Comparison of ENCODE assay signal across 32 cellular contexts in genomic region chr12:119476951-119477350, GRCh38.
"Had no signal": no experiment of that assay in that cellular context is flagged by ENCODE, and none has a peak within 500 bp of the region (broad histone marks: within the 10 kb centered on the region; RNA-seq: fewer than 3 reads in every experiment).

No MANE protein-coding gene starts in this region.

- H3K36me3 ChIP-seq: ascending aorta, cardiac muscle cell, WERI-Rb-1 had no signal

- ATAC-seq: activated CD4-positive, alpha-beta T cell treated with anti-CD3 and anti-CD28 coated beads for 36 hours; activated CD4-positive, CD25-positive, alpha-beta regulatory T cell treated with anti-CD3 and anti-CD28 coated beads, Interleukin-2, amount 50 U/mL, for 24 hours; activated CD8-positive, alpha-beta memory T cell treated with anti-CD3 and anti-CD28 coated beads, Interleukin-2, amount 10 ng/mL, durations not matched to agents 7 days and 5 days; activated CD8-positive, alpha-beta T cell treated with anti-CD3 and anti-CD28 coated beads, Interleukin-2, amount 10 ng/mL, durations not matched to agents 7 days and 5 days; activated naive CD8-positive, alpha-beta T cell treated with anti-CD3 and anti-CD28 coated beads, Interleukin-2, amount 50 U/mL, for 24 hours; WTC11 had no signal

- FAIRE-seq: bronchial epithelial cell, TTC549 had no signal

- H3K27ac ChIP-seq: ascending aorta, cardiac muscle cell, WERI-Rb-1 had no signal

- H3K4me1 ChIP-seq: ascending aorta had no signal

- H3K27me3 ChIP-seq: ascending aorta, cardiac muscle cell had no signal

- H3K4me3 ChIP-seq: ascending aorta, cardiac muscle cell had no signal

- DNase-seq: activated CD4-positive, alpha-beta memory T cell treated with anti-CD3 and anti-CD28 coated beads, Interleukin-2, amount 10 ng/mL, durations not matched to agents 7 days and 5 days; activated CD4-positive, alpha-beta T cell treated with anti-CD3 and anti-CD28 coated beads for 1 hour; activated CD4-positive, alpha-beta T cell treated with anti-CD3 and anti-CD28 coated beads for 36 hours; activated CD4-positive, alpha-beta T cell treated with anti-CD3 and anti-CD28 coated beads for 48 hours; activated CD4-positive, alpha-beta T cell treated with anti-CD3 and anti-CD28 coated beads, Interleukin-2, amount 10 ng/mL, durations not matched to agents 7 days and 5 days; activated CD4-positive, alpha-beta T cell treated with anti-CD3 and anti-CD28 coated beads, Interleukin-2, amount 50 U/mL, for 48 hours; activated CD4-positive, CD25-positive, alpha-beta regulatory T cell; activated CD8-positive, alpha-beta memory T cell treated with anti-CD3 and anti-CD28 coated beads for 24 hours; activated CD8-positive, alpha-beta memory T cell treated with anti-CD3 and anti-CD28 coated beads, Interleukin-2, amount 10 ng/mL, durations not matched to agents 7 days and 5 days; activated CD8-positive, alpha-beta memory T cell treated with anti-CD3 and anti-CD28 coated beads, Interleukin-2, amount 50 U/mL, for 48 hours; activated CD8-positive, alpha-beta T cell treated with anti-CD3 and anti-CD28 coated beads, Interleukin-2, amount 10 ng/mL, durations not matched to agents 7 days and 5 days; activated effector memory CD4-positive, alpha-beta T cell treated with Interleukin-2 at 50 U/mL for 16 hours; activated gamma-delta T cell; activated naive CD4-positive, alpha-beta T cell treated with anti-CD3 and anti-CD28 coated beads, Interleukin-2, amount 10 ng/mL, durations not matched to agents 7 days and 5 days; activated naive CD4-positive, alpha-beta T cell treated with Interleukin-2 at 50 U/mL for 16 hours; activated naive CD8-positive, alpha-beta T cell treated with anti-CD3 and anti-CD28 coated beads, Interleukin-2, amount 10 ng/mL, durations not matched to agents 7 days and 5 days; activated naive CD8-positive, alpha-beta T cell treated with anti-CD3 and anti-CD28 coated beads, Interleukin-2, amount 50 U/mL, for 24 hours; activated T-cell treated with anti-CD3 and anti-CD28 coated beads, Interleukin-2, amount 50 U/mL, for 24 hours; activated T-cell treated with anti-CD3 and anti-CD28 coated beads, Interleukin-2, amount 50 U/mL, for 48 hours; amygdala; anterior cingulate cortex; caudate nucleus; cerebellar nuclear complex; T-helper 2 cell; T-helper 9 cell; WERI-Rb-1 had no signal
